Comparison of ENCODE assay signal across 27 cellular contexts in the genomic region with DNA sequence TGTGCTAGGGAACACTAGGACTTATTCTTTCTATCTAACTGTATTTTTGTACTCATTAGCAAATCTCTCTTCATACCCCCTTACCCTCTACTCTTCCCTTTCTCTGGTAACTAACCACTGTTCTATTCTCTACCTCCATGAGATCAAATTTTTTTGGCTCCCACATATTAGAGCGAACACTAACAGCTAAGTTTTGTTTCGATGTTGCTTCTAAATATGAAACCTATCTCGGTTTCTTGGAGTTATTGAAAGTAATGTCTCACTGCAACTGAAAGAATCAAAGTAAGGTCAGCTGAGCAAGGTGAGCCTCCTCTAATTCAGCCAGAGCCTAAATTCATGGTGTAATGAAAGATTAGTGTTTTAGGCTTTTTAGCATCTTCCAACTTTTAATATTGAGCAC.
"Had no signal": no experiment of that assay in that cellular context is flagged by ENCODE, and none has a peak within 500 bp of the region (broad histone marks: within the 10 kb centered on the region; RNA-seq: fewer than 3 reads in every experiment).

No MANE protein-coding gene starts in this region.

- H3K4me1 Mint-ChIP-seq: naive thymus-derived CD4-positive, alpha-beta T cell; natural killer cell; stimulated activated effector memory CD8-positive, alpha-beta T cell treated with anti-CD3 and anti-CD28 coated beads, Interleukin-12 subunit alpha, Interleukin-12 subunit beta, amount 100 ng/mL, for 72 hours; stimulated activated naive B cell treated with anti-CD40 and anti-IgM and Interleukin-4, amounts not matched to agents 10 μg/mL and 1 μg/mL and 100 μg/mL, for 72 hours had no signal

- H3K4me3 ChIP-seq: ovary, psoas muscle, right lobe of liver, sigmoid colon, stomach, thoracic aorta, thyroid gland, tibial nerve, upper lobe of right lung, uterus had no signal

- H3K36me3 Mint-ChIP-seq: naive thymus-derived CD4-positive, alpha-beta T cell; stimulated activated effector memory CD8-positive, alpha-beta T cell treated with anti-CD3 and anti-CD28 coated beads, Interleukin-12 subunit alpha, Interleukin-12 subunit beta, amount 100 ng/mL, for 72 hours; stimulated activated naive B cell treated with anti-CD40 and anti-IgM and Interleukin-4, amounts not matched to agents 10 μg/mL and 1 μg/mL and 100 μg/mL, for 72 hours had no signal

- H3K9me3 Mint-ChIP-seq: nephron progenitor cell; stimulated activated naive B cell treated with anti-CD40 and anti-IgM and Interleukin-4, amounts not matched to agents 10 μg/mL and 1 μg/mL and 100 μg/mL, for 72 hours had no signal

- H3K27ac Mint-ChIP-seq: naive thymus-derived CD4-positive, alpha-beta T cell; natural killer cell; nephron progenitor cell; stimulated activated effector memory CD8-positive, alpha-beta T cell treated with anti-CD3 and anti-CD28 coated beads, Interleukin-12 subunit alpha, Interleukin-12 subunit beta, amount 100 ng/mL, for 72 hours; stimulated activated naive B cell treated with anti-CD40 and anti-IgM and Interleukin-4, amounts not matched to agents 10 μg/mL and 1 μg/mL and 100 μg/mL, for 72 hours; stimulated activated naive CD8-positive, alpha-beta T cell treated with anti-CD3 and anti-CD28 coated beads, Interleukin-15, Interleukin-2, amounts not matched to agents 100 ng/mL and 50 ng/mL, for 24 hours had no signal

- H3K27me3 Mint-ChIP-seq: naive thymus-derived CD4-positive, alpha-beta T cell; progenitor cell of endocrine pancreas; stimulated activated naive B cell treated with anti-CD40 and anti-IgM and Interleukin-4, amounts not matched to agents 10 μg/mL and 1 μg/mL and 100 μg/mL, for 72 hours; stimulated activated naive CD8-positive, alpha-beta T cell treated with anti-CD3 and anti-CD28 coated beads, Interleukin-15, Interleukin-2, amounts not matched to agents 100 ng/mL and 50 ng/mL, for 24 hours had no signal

- ATAC-seq: naive thymus-derived CD4-positive, alpha-beta T cell; natural killer cell; psoas muscle; right cardiac atrium; right lobe of liver; stimulated activated effector memory CD8-positive, alpha-beta T cell treated with anti-CD3 and anti-CD28 coated beads, Interleukin-12 subunit alpha, Interleukin-12 subunit beta, amount 100 ng/mL, for 72 hours; stimulated activated naive B cell treated with anti-CD40 and anti-IgM and Interleukin-4, amounts not matched to agents 10 μg/mL and 1 μg/mL and 100 μg/mL, for 72 hours; upper lobe of right lung had no signal

- H2AFZ ChIP-seq: parathyroid adenoma had no signal

- H3K36me3 ChIP-seq: ovary, right lobe of liver, sigmoid colon, stomach, thoracic aorta, thyroid gland, tibial nerve, upper lobe of right lung, uterus had no signal

- H3K27ac ChIP-seq: ovary, parathyroid adenoma, psoas muscle, right lobe of liver, sigmoid colon, stomach, thoracic aorta, thyroid gland, tibial nerve, upper lobe of right lung, uterus had no signal

- H3K4me1 ChIP-seq: parathyroid adenoma, psoas muscle, right lobe of liver, sigmoid colon, stomach, thyroid gland, tibial nerve, upper lobe of right lung, uterus had no signal

- H3K9me3 ChIP-seq: ovary, psoas muscle, right lobe of liver, sigmoid colon, stomach, thoracic aorta, thyroid gland, tibial nerve, upper lobe of right lung, uterus had no signal

- H3K4me3 Mint-ChIP-seq: naive thymus-derived CD4-positive, alpha-beta T cell; natural killer cell; nephron progenitor cell; stimulated activated effector memory CD8-positive, alpha-beta T cell treated with anti-CD3 and anti-CD28 coated beads, Interleukin-12 subunit alpha, Interleukin-12 subunit beta, amount 100 ng/mL, for 72 hours; stimulated activated naive B cell treated with anti-CD40 and anti-IgM and Interleukin-4, amounts not matched to agents 10 μg/mL and 1 μg/mL and 100 μg/mL, for 72 hours; stimulated activated naive CD8-positive, alpha-beta T cell treated with anti-CD3 and anti-CD28 coated beads, Interleukin-15, Interleukin-2, amounts not matched to agents 100 ng/mL and 50 ng/mL, for 24 hours had no signal

- H3K9ac ChIP-seq: parathyroid adenoma had no signal

- H3K27me3 ChIP-seq: ovary, right lobe of liver, sigmoid colon, stomach, thyroid gland, tibial nerve, upper lobe of right lung, uterus had no signal

- DNase-seq: naive thymus-derived CD4-positive, alpha-beta T cell; natural killer cell; occipital lobe; ovary; posterior cingulate gyrus; psoas muscle; right cardiac atrium; right lobe of liver; sigmoid colon; small intestine; stimulated activated CD4-positive, alpha-beta T cell treated with anti-CD3 and anti-CD28 coated beads, Interleukin-15, amount 100 ng/mL, for 24 hours; stimulated activated CD4-positive, alpha-beta T cell treated with anti-CD3 and anti-CD28 coated beads, Interleukin-2, amount 100 ng/mL, for 24 hours; stimulated activated CD4-positive, alpha-beta T cell treated with anti-CD3 and anti-CD28 coated beads, Interleukin-2, amount 100 ng/mL, for 48 hours; stimulated activated CD4-positive, alpha-beta T cell treated with anti-CD3 and anti-CD28 coated beads, Interleukin-4, amount 100 ng/mL, for 24 hours; stimulated activated naive B cell treated with anti-CD40 and anti-IgM and Interleukin-4, amounts not matched to agents 10 μg/mL and 1 μg/mL and 100 μg/mL, for 72 hours; stimulated activated naive CD4-positive, alpha-beta T cell treated with Interleukin-2 at 50 U/mL for 16 hours; stomach; thyroid gland; upper lobe of right lung; uterus had no signal

- H3K79me2 ChIP-seq: parathyroid adenoma had no signal
